In genomic region chr9:72129271-72130156, GRCh38 we compare ENCODE assay signal across 19 cellular contexts. TPM values are rescaled to one million over a fixed set of nuclear protein-coding genes. Genes with fewer than 3 reads are reported as not detected.
DNase-seq lines count a peak whose midpoint lies in the region; ATAC-seq and TF ChIP-seq lines count a peak whose summit lies in the region.
"Had no signal": no experiment of that assay in that cellular context is flagged by ENCODE, and none has a peak within 500 bp of the region (broad histone marks: within the 10 kb centered on the region; RNA-seq: fewer than 3 reads in every experiment).

No MANE protein-coding gene starts in this region.

- intact Hi-C loops in Right ventricle myocardium inferior (cut with DNase I) (no loop called here), cardiac septum (cut with DNase I) (no loop called here)

- DNase-seq in Right ventricle myocardium inferior (ENCODE audit: missing footprints) (no peak), cardiac septum (ENCODE audit: low spot score) (no peak), WTC11 (ENCODE audit: low spot score) (no peak), left lobe of liver (ENCODE audit: low spot score) (peak; percentile 83), type B pancreatic cell (ENCODE audit: extremely low spot score, unreplicated experiment) (no peak), NCI-H774 (lab: John Stamatoyannopoulos, UW) (no peak), NOMO-1 treated with DMSO at 0.1 percent for 48 hours (lab: John Stamatoyannopoulos, UW; ENCODE audit: unreplicated experiment) (no peak)
- DNase-seq: activated CD4-positive, alpha-beta T cell treated with anti-CD3 and anti-CD28 coated beads for 36 hours; activated naive CD8-positive, alpha-beta T cell treated with anti-CD3 and anti-CD28 coated beads, Interleukin-2, amount 50 U/mL, for 24 hours; GDM1; HCEC 1CT; IMR-90; NCI-H1694; nucleus accumbens; stimulated activated CD4-positive, alpha-beta T cell treated with anti-CD3 and anti-CD28 coated beads, Interleukin-2, amount 100 ng/mL, for 24 hours had no signal

- CTCF ChIA-PET in WTC11 (lab: Charles Lee), result no interaction called here

- H3K4me3 Mint-ChIP-seq in WTC11 (no peak overlapping the region), type B pancreatic cell (peak overlapping the region; percentile 39)
- H3K4me3 Mint-ChIP-seq: activated CD4-positive, alpha-beta T cell treated with anti-CD3 and anti-CD28 coated beads for 36 hours; activated naive CD8-positive, alpha-beta T cell treated with anti-CD3 and anti-CD28 coated beads, Interleukin-2, amount 50 U/mL, for 24 hours; dendritic cell treated with granulocyte-macrophage colony-stimulating factor and Interleukin-4, amounts not matched to agents 40 ng/mL and 50 ng/mL, for 4 days; stimulated activated naive CD8-positive, alpha-beta T cell treated with anti-CD3 and anti-CD28 coated beads, Interleukin-15, Interleukin-2, amounts not matched to agents 100 ng/mL and 50 ng/mL, for 24 hours had no signal

- H3K36me3 Mint-ChIP-seq in WTC11 (no peaks in the 10 kb centered on the region), type B pancreatic cell (no peaks in the 10 kb centered on the region)

- no peaks in the 10 kb centered on the region for H3K9me3 Mint-ChIP-seq in WTC11
- no peaks in the 10 kb centered on the region for H3K9me3 Mint-ChIP-seq in type B pancreatic cell
- H3K9me3 Mint-ChIP-seq: activated naive CD8-positive, alpha-beta T cell treated with anti-CD3 and anti-CD28 coated beads, Interleukin-2, amount 50 U/mL, for 24 hours; dendritic cell treated with granulocyte-macrophage colony-stimulating factor and Interleukin-4, amounts not matched to agents 40 ng/mL and 50 ng/mL, for 4 days; stimulated activated naive CD8-positive, alpha-beta T cell treated with anti-CD3 and anti-CD28 coated beads, Interleukin-15, Interleukin-2, amounts not matched to agents 100 ng/mL and 50 ng/mL, for 24 hours had no signal

- ATAC-seq in Right ventricle myocardium inferior (peak; percentile 77), WTC11 (no peak), left lobe of liver (peak; percentile 82), HG03139 (IDR thresholded peaks at IDR 0.05; ENCODE audit: unreplicated experiment) (no peak)
- ATAC-seq: activated CD4-positive, alpha-beta T cell treated with anti-CD3 and anti-CD28 coated beads for 36 hours; activated naive CD8-positive, alpha-beta T cell treated with anti-CD3 and anti-CD28 coated beads, Interleukin-2, amount 50 U/mL, for 24 hours had no signal

- POLR2A ChIA-PET in WTC11 (lab: Charles Lee), result no interaction called here

- TF ChIP-seq CTCF in WTC11 (IDR thresholded peaks at IDR 0.05) (no peak), type B pancreatic cell (conservative IDR thresholded peaks at IDR 0.05) (no peak)

- no peaks in the 10 kb centered on the region for H3K4me1 Mint-ChIP-seq in WTC11
- peaks cover 7% of the 10 kb centered on the region for H3K4me1 Mint-ChIP-seq in type B pancreatic cell (ENCODE audit: unreplicated experiment)
- H3K4me1 Mint-ChIP-seq: activated CD4-positive, alpha-beta T cell treated with anti-CD3 and anti-CD28 coated beads for 36 hours; activated naive CD8-positive, alpha-beta T cell treated with anti-CD3 and anti-CD28 coated beads, Interleukin-2, amount 50 U/mL, for 24 hours had no signal

- H3K27ac Mint-ChIP-seq in WTC11, result no peak overlapping the region
- H3K27ac Mint-ChIP-seq in type B pancreatic cell, result peak overlapping the region; percentile 80
- H3K27ac Mint-ChIP-seq: activated CD4-positive, alpha-beta T cell treated with anti-CD3 and anti-CD28 coated beads for 36 hours; activated naive CD8-positive, alpha-beta T cell treated with anti-CD3 and anti-CD28 coated beads, Interleukin-2, amount 50 U/mL, for 24 hours; dendritic cell treated with granulocyte-macrophage colony-stimulating factor and Interleukin-4, amounts not matched to agents 40 ng/mL and 50 ng/mL, for 4 days; stimulated activated naive CD8-positive, alpha-beta T cell treated with anti-CD3 and anti-CD28 coated beads, Interleukin-15, Interleukin-2, amounts not matched to agents 100 ng/mL and 50 ng/mL, for 24 hours had no signal

- H3K27me3 Mint-ChIP-seq in WTC11 (ENCODE audit: low read depth) (no peaks in the 10 kb centered on the region), type B pancreatic cell (no peaks in the 10 kb centered on the region)
- H3K27me3 Mint-ChIP-seq: activated naive CD8-positive, alpha-beta T cell treated with anti-CD3 and anti-CD28 coated beads, Interleukin-2, amount 50 U/mL, for 24 hours; dendritic cell treated with granulocyte-macrophage colony-stimulating factor and Interleukin-4, amounts not matched to agents 40 ng/mL and 50 ng/mL, for 4 days had no signal

TF ChIP-seq in WTC11, 78 proteins besides CTCF, POLR2A, EP300 and RAD21:
- peak; percentile 30; the same call in 1 of the 2 replicates for TF ChIP-seq GABPB1 (CRISPR knock-in tag; IDR thresholded peaks at IDR 0.05)
- no peak for TF ChIP-seq AFF4 (CRISPR knock-in tag; IDR thresholded peaks at IDR 0.05; ENCODE audit: borderline replicate concordance)

RNA-seq across cellular contexts. Expression of gene GDA, which starts 19.7 kb away (rescaled TPM):
- 3.1 TPM for total RNA-seq in Right ventricle myocardium inferior
- total RNA-seq in cardiac septum, result not detected
- total RNA-seq in WTC11 (2021), result 0.25 to 0.68 TPM (median 0.39 TPM) in 3 replicates
- 43.2 TPM for total RNA-seq in left lobe of liver
- total RNA-seq in type B pancreatic cell (ENCODE audit: low replicate concordance), result 8.0 and 13.4 TPM in 2 replicates
- total RNA-seq: activated CD4-positive, alpha-beta T cell treated with anti-CD3 and anti-CD28 coated beads for 36 hours; endothelial cell of umbilical vein; IMR-90 had no signal

Comparison
In these comparisons a context has a peak if more than half of its experiments do, and no peak if none do; other contexts are left out.
1. ATAC-seq: peak in Right ventricle myocardium inferior (single experiment) and left lobe of liver (single experiment); none in WTC11 (single experiment) and HG03139 (single experiment).